In the genomic region with DNA sequence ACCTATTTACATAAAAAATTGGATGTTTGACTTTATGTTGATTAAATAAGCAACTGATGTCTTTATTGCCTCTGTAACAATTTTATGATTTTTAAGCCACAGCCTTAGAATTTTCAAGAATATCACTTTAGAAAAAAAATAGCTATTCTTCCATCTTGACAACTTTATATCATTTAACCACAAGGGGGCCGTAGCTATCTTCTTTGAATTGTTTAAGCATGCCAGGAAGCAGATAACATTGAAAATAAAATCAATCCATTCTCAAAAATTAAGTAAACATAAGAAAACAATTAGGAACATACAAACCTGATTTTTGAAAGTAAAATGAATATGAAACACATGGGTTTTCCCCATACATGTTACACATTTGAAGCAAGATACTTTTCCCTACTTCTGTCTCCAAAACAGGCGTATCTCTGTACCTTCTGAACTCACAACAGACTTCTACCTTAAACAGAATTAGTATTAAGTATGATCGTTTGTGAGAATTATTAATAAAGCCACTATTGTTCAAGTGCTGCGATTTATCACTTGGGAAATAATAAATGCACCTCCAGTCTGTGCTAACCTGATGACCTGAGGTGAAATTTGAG, we compare ENCODE assay signal across 8 cellular contexts.
DNase-seq lines count a peak whose midpoint lies in the region; ATAC-seq, FAIRE-seq and TF ChIP-seq lines count a peak whose summit lies in the region.

No MANE protein-coding gene starts in this region.

- H3K36me3 ChIP-seq in bronchial epithelial cell (ENCODE audit: control insufficient read depth, insufficient read depth, low read length) = no peaks in the 10 kb centered on the region

- no peak for FAIRE-seq in bronchial epithelial cell (lab: Jason Lieb, UNC)

- H3K4me3 Mint-ChIP-seq in stimulated activated memory B cell treated with anti-CD40 and anti-IgM and Interleukin-4, amounts not matched to agents 10 μg/mL and 1 μg/mL and 100 μg/mL, for 72 hours = no peak overlapping the region

- H3K27ac Mint-ChIP-seq in stimulated activated memory B cell treated with anti-CD40 and anti-IgM and Interleukin-4, amounts not matched to agents 10 μg/mL and 1 μg/mL and 100 μg/mL, for 72 hours = no peak overlapping the region

- DNase-seq in Ammon's horn (ENCODE audit: low spot score) (peak; percentile 47), HFF-Myc (ENCODE audit: extremely low read depth, low read depth) (peak; percentile 15), NCI-H526 treated with DMSO at 0.1 percent for 48 hours (lab: John Stamatoyannopoulos, UW) (peak; percentile 37), bronchial epithelial cell (ENCODE audit: low read depth) (peak; percentile 33), myocyte (ENCODE audit: low read depth) (peak; percentile 74)

- peaks cover 5% of the 10 kb centered on the region for H3K9me3 Mint-ChIP-seq in stimulated activated memory B cell treated with anti-CD40 and anti-IgM and Interleukin-4, amounts not matched to agents 10 μg/mL and 1 μg/mL and 100 μg/mL, for 72 hours

- ATAC-seq in GM18520 (IDR thresholded peaks at IDR 0.05; ENCODE audit: unreplicated experiment) (no peak), GM21619 (IDR thresholded peaks at IDR 0.05; ENCODE audit: unreplicated experiment) (no peak)
- ATAC-seq in stimulated activated memory B cell treated with anti-CD40 and anti-IgM and Interleukin-4, amounts not matched to agents 10 μg/mL and 1 μg/mL and 100 μg/mL, for 72 hours = no peak

- H3K27me3 Mint-ChIP-seq in stimulated activated memory B cell treated with anti-CD40 and anti-IgM and Interleukin-4, amounts not matched to agents 10 μg/mL and 1 μg/mL and 100 μg/mL, for 72 hours = no peaks in the 10 kb centered on the region

- no peaks in the 10 kb centered on the region for H3K27me3 ChIP-seq in bronchial epithelial cell (ENCODE audit: control insufficient read depth, insufficient read depth, low read length)

- H3K4me3 ChIP-seq in HFF-Myc (replicated peaks; ENCODE audit: low read depth, low read length) = no peak overlapping the region
- no peak overlapping the region for H3K4me3 ChIP-seq in bronchial epithelial cell (ENCODE audit: low read depth, low read length)

- H3K4me1 Mint-ChIP-seq in stimulated activated memory B cell treated with anti-CD40 and anti-IgM and Interleukin-4, amounts not matched to agents 10 μg/mL and 1 μg/mL and 100 μg/mL, for 72 hours = no peaks in the 10 kb centered on the region

- no peaks in the 10 kb centered on the region for H3K36me3 Mint-ChIP-seq in stimulated activated memory B cell treated with anti-CD40 and anti-IgM and Interleukin-4, amounts not matched to agents 10 μg/mL and 1 μg/mL and 100 μg/mL, for 72 hours

- TF ChIP-seq CTCF in HFF-Myc (IDR thresholded peaks at IDR 0.05; ENCODE audit: low read depth, low read length, missing control alignments) (peak; percentile 28), bronchial epithelial cell (IDR thresholded peaks at IDR 0.05; ENCODE audit: insufficient read depth, low read length, severe bottlenecking) (peak; percentile 18)

Comparison
In these comparisons a context has a peak if more than half of its experiments do, and no peak if none do; other contexts are left out.
1. DNase-seq: peak in every context shown above with its lines; median percentile 74 in myocyte; 47 in Ammon's horn; 37 in NCI-H526 treated with DMSO at 0.1 percent for 48 hours; 33 in bronchial epithelial cell; 15 in HFF-Myc.